ENCODE assay signal across 12 cellular contexts in genomic region chr16:73065617-73066313, GRCh38. TPM values are rescaled to one million over a fixed set of nuclear protein-coding genes. Genes with fewer than 3 reads are reported as not detected.
DNase-seq lines count a peak whose midpoint lies in the region; ATAC-seq and TF ChIP-seq lines count a peak whose summit lies in the region.
"Had no signal": no experiment of that assay in that cellular context is flagged by ENCODE, and none has a peak within 500 bp of the region (broad histone marks: within the 10 kb centered on the region; RNA-seq: fewer than 3 reads in every experiment).

No MANE protein-coding gene starts in this region.

- H4K91ac ChIP-seq in H9 (ENCODE audit: insufficient read length, low read depth, low read length) = no peak overlapping the region

- H3K4me1 ChIP-seq in H9 (ENCODE audit: insufficient read depth, low read length) (peaks cover 2% of the 10 kb centered on the region; the same call in 1 of the 2 replicates), gastrocnemius medialis (peaks cover 55 to 62% of the 10 kb centered on the region in 2 donors)

- no peak overlapping the region for H3T11ph ChIP-seq in H9 (ENCODE audit: low read length)

- H3K27me3 ChIP-seq in H9 (ENCODE audit: insufficient read depth, low read length) (peaks cover 82% of the 10 kb centered on the region), gastrocnemius medialis (peaks cover 0 to 25% (median 5%) of the 10 kb centered on the region in 3 donors)

- H3K9me3 Mint-ChIP-seq in H9 = peaks cover 0 to 4% of the 10 kb centered on the region in 2 experiments; a peak in 1 of 5 replicates
- no peaks in the 10 kb centered on the region for H3K9me3 Mint-ChIP-seq in dendritic cell treated with granulocyte-macrophage colony-stimulating factor and Interleukin-4, amounts not matched to agents 40 ng/mL and 50 ng/mL, for 4 days
- H3K9me3 Mint-ChIP-seq in activated T-helper 17 cell treated with anti-CD3 and anti-CD28 coated beads, Interleukin-2, amount 50 U/mL, for 72 hours = no peaks in the 10 kb centered on the region
- H3K9me3 Mint-ChIP-seq in T-helper 2 cell treated with Interferon-gamma antibody and Interleukin-4, amounts not matched to agents 5 μg/mL and 100 μg/mL, for 36 hours = no peaks in the 10 kb centered on the region
- H3K9me3 Mint-ChIP-seq: CD8-positive, alpha-beta T cell had no signal

- intact Hi-C loops in dendritic cell treated with granulocyte-macrophage colony-stimulating factor and Interleukin-4, amounts not matched to agents 40 ng/mL and 50 ng/mL, for 4 days (cut with micrococcal nuclease) = loop anchor here (5.0 kb wide), 1 partner anchor 87 kb away; no protein-coding TSS in a partner anchor
- intact Hi-C loops in left colon (cut with DNase I, micrococcal nuclease) = no loop called here
- intact Hi-C loops in gastrocnemius medialis (cut with DNase I; ENCODE audit: low total_unique reads) = no loop called here

- peaks cover 2% of the 10 kb centered on the region for H4K20me1 ChIP-seq in H9 (ENCODE audit: control insufficient read depth, insufficient read depth, insufficient read length)

- ATAC-seq in left colon (peak; percentile 41), gastrocnemius medialis (no peak), GM19395 (IDR thresholded peaks at IDR 0.05; ENCODE audit: unreplicated experiment) (no peak)
- ATAC-seq in activated T-helper 17 cell treated with anti-CD3 and anti-CD28 coated beads, Interleukin-2, amount 50 U/mL, for 72 hours (replicated peaks) = no peak
- ATAC-seq: CD8-positive, alpha-beta T cell had no signal

- no peak overlapping the region for H3K23ac ChIP-seq in H9 (ENCODE audit: insufficient read length, low read depth, low read length)

- no peak overlapping the region for H3K56ac ChIP-seq in H9 (ENCODE audit: insufficient read length, low read depth, low read length)

- no peak overlapping the region for H3K18ac ChIP-seq in H9 (ENCODE audit: insufficient read length, low read depth, low read length)

- no peak overlapping the region for H3K27ac Mint-ChIP-seq in H9
- peak overlapping the region; percentile 97 for H3K27ac Mint-ChIP-seq in dendritic cell treated with granulocyte-macrophage colony-stimulating factor and Interleukin-4, amounts not matched to agents 40 ng/mL and 50 ng/mL, for 4 days
- H3K27ac Mint-ChIP-seq in activated T-helper 17 cell treated with anti-CD3 and anti-CD28 coated beads, Interleukin-2, amount 50 U/mL, for 72 hours = no peak overlapping the region
- H3K27ac Mint-ChIP-seq in T-helper 2 cell treated with Interferon-gamma antibody and Interleukin-4, amounts not matched to agents 5 μg/mL and 100 μg/mL, for 36 hours = no peak overlapping the region
- H3K27ac Mint-ChIP-seq: CD8-positive, alpha-beta T cell had no signal

- H3K4me3 Mint-ChIP-seq in H9 = peak overlapping the region; percentile 37 to 74
- peak overlapping the region; percentile 51 for H3K4me3 Mint-ChIP-seq in dendritic cell treated with granulocyte-macrophage colony-stimulating factor and Interleukin-4, amounts not matched to agents 40 ng/mL and 50 ng/mL, for 4 days
- no peak overlapping the region for H3K4me3 Mint-ChIP-seq in activated T-helper 17 cell treated with anti-CD3 and anti-CD28 coated beads, Interleukin-2, amount 50 U/mL, for 72 hours
- no peak overlapping the region for H3K4me3 Mint-ChIP-seq in T-helper 2 cell treated with Interferon-gamma antibody and Interleukin-4, amounts not matched to agents 5 μg/mL and 100 μg/mL, for 36 hours
- H3K4me3 Mint-ChIP-seq: CD8-positive, alpha-beta T cell had no signal

- TF ChIP-seq POLR2A in gastrocnemius medialis (IDR thresholded peaks at IDR 0.05) = peak in 1 of 2 donors; percentile 30

- H2BK20ac ChIP-seq in H9 (ENCODE audit: low read depth, low read length, poor library complexity, severe bottlenecking) = no peak overlapping the region

- no peaks in the 10 kb centered on the region for H3K79me2 ChIP-seq in H9 (ENCODE audit: insufficient read depth, low read length)

- H3K27me3 Mint-ChIP-seq in H9 (ENCODE audit: low read depth) = peaks cover 100% of the 10 kb centered on the region
- peaks cover 53% of the 10 kb centered on the region for H3K27me3 Mint-ChIP-seq in dendritic cell treated with granulocyte-macrophage colony-stimulating factor and Interleukin-4, amounts not matched to agents 40 ng/mL and 50 ng/mL, for 4 days
- H3K27me3 Mint-ChIP-seq in activated T-helper 17 cell treated with anti-CD3 and anti-CD28 coated beads, Interleukin-2, amount 50 U/mL, for 72 hours = peaks cover 48% of the 10 kb centered on the region
- peaks cover 79% of the 10 kb centered on the region for H3K27me3 Mint-ChIP-seq in T-helper 2 cell treated with Interferon-gamma antibody and Interleukin-4, amounts not matched to agents 5 μg/mL and 100 μg/mL, for 36 hours (ENCODE audit: low read depth)

- no CpG with 5 or more reads among the region's 43 CpGs for WGBS in H9 (ENCODE audit: extremely low coverage, insufficient read length, low lambda C conversion rate)

- H3K4me3 ChIP-seq in gastrocnemius medialis = peak overlapping the region; percentile 40 to 44 (median 42)
- H3K4me3 ChIP-seq: SK-N-MC had no signal

- H2BK12ac ChIP-seq in H9 (ENCODE audit: insufficient read length, low read depth, low read length) = no peak overlapping the region

- no peak overlapping the region for H4K8ac ChIP-seq in H9 (replicated peaks; ENCODE audit: insufficient read length, low read depth, low read length)

- no peak overlapping the region for H3K9ac ChIP-seq in H9 (ENCODE audit: extremely low read depth, insufficient read length, low read length)

- peak overlapping the region; percentile 54 for H3K4me2 ChIP-seq in H9 (ENCODE audit: insufficient read depth, insufficient read length, low read length)

- no peaks in the 10 kb centered on the region for H3K36me3 ChIP-seq in gastrocnemius medialis

- H2BK120ac ChIP-seq in H9 (ENCODE audit: low read depth, low read length, poor library complexity, severe bottlenecking) = no peak overlapping the region

- no peaks in the 10 kb centered on the region for H3K9me3 ChIP-seq in H9 (ENCODE audit: control insufficient read depth, low read depth, low read length)
- H3K9me3 ChIP-seq in gastrocnemius medialis = no peaks in the 10 kb centered on the region

- H3K14ac ChIP-seq in H9 (ENCODE audit: insufficient read depth, low read length) = no peak overlapping the region

- H4K5ac ChIP-seq in H9 (ENCODE audit: insufficient read length, low read depth, low read length) = no peak overlapping the region

- H3K36me3 Mint-ChIP-seq in H9 (ENCODE audit: insufficient read depth in 1 of 3, low read depth in 3 of 3) = peaks cover 0 to 2% (median 0%) of the 10 kb centered on the region in 3 experiments; a peak in 2 of 7 replicates
- H3K36me3 Mint-ChIP-seq in dendritic cell treated with granulocyte-macrophage colony-stimulating factor and Interleukin-4, amounts not matched to agents 40 ng/mL and 50 ng/mL, for 4 days (ENCODE audit: low read depth) = no peaks in the 10 kb centered on the region
- H3K36me3 Mint-ChIP-seq in activated T-helper 17 cell treated with anti-CD3 and anti-CD28 coated beads, Interleukin-2, amount 50 U/mL, for 72 hours (ENCODE audit: low read depth) = no peaks in the 10 kb centered on the region
- no peaks in the 10 kb centered on the region for H3K36me3 Mint-ChIP-seq in T-helper 2 cell treated with Interferon-gamma antibody and Interleukin-4, amounts not matched to agents 5 μg/mL and 100 μg/mL, for 36 hours (ENCODE audit: low read depth)
- H3K36me3 Mint-ChIP-seq: CD8-positive, alpha-beta T cell had no signal

- in situ Hi-C loops in gastrocnemius medialis (cut with MboI; ENCODE audit: low sequenced_read_pairs in 4 of 4) = loop anchor here in 2 of 4 donors (25.0 kb wide), 1 partner anchor 228 kb away; no protein-coding TSS in a partner anchor

- H3K79me1 ChIP-seq in H9 (ENCODE audit: insufficient read depth, low read depth, low read length, poor library complexity, severe bottlenecking) = no peaks in the 10 kb centered on the region

- H2AK5ac ChIP-seq in H9 (ENCODE audit: insufficient read length, low read length) = no peak overlapping the region

- H3K4me1 Mint-ChIP-seq in H9 = peaks cover 46 to 66% of the 10 kb centered on the region in 2 experiments
- H3K4me1 Mint-ChIP-seq in dendritic cell treated with granulocyte-macrophage colony-stimulating factor and Interleukin-4, amounts not matched to agents 40 ng/mL and 50 ng/mL, for 4 days (ENCODE audit: low read depth) = peaks cover 85% of the 10 kb centered on the region
- H3K4me1 Mint-ChIP-seq in activated T-helper 17 cell treated with anti-CD3 and anti-CD28 coated beads, Interleukin-2, amount 50 U/mL, for 72 hours = peaks cover 5% of the 10 kb centered on the region
- no peaks in the 10 kb centered on the region for H3K4me1 Mint-ChIP-seq in T-helper 2 cell treated with Interferon-gamma antibody and Interleukin-4, amounts not matched to agents 5 μg/mL and 100 μg/mL, for 36 hours (ENCODE audit: low read depth)

- H2BK5ac ChIP-seq in H9 (ENCODE audit: insufficient read length, low read length) = no peak overlapping the region

- peaks cover 12% of the 10 kb centered on the region for H3K23me2 ChIP-seq in H9 (ENCODE audit: insufficient read length, low read depth, low read length, poor library complexity, severe bottlenecking)

- TF ChIP-seq CTCF in H9 (conservative IDR thresholded peaks at IDR 0.05) = no peak
- TF ChIP-seq CTCF in gastrocnemius medialis (IDR thresholded peaks at IDR 0.05 in 4 of 5, conservative IDR thresholded peaks at IDR 0.05 in 1 of 5) = no peak

- H2BK15ac ChIP-seq in H9 (ENCODE audit: low read depth, low read length) = no peak overlapping the region

- H3K4ac ChIP-seq in H9 (ENCODE audit: low read depth, low read length) = no peak overlapping the region

- peak; percentile 48 for DNase-seq in H9
- peak in 1 of 2 donors; percentile 54 for DNase-seq in left colon
- peak in 1 of 2 donors; percentile 66 for DNase-seq in gastrocnemius medialis
- no peak for DNase-seq in KG1 (lab: John Stamatoyannopoulos, UW)
- no peak for DNase-seq in T-helper 2 cell treated with Interferon-gamma antibody and Interleukin-4, amounts not matched to agents 5 μg/mL and 100 μg/mL, for 36 hours (ENCODE audit: low spot score)
- DNase-seq: CD8-positive, alpha-beta T cell; stimulated activated naive CD4-positive, alpha-beta T cell had no signal

- H3K27ac ChIP-seq in H9 (ENCODE audit: insufficient read length, low read depth, low read length) (no peak overlapping the region), gastrocnemius medialis (peak overlapping the region; percentile 89 to 99 (median 95))
- H3K27ac ChIP-seq: HL-60, SK-N-MC had no signal

- no peak overlapping the region for H2AFZ ChIP-seq in H9 (ENCODE audit: low read length)

RNA-seq across cellular contexts. Expression of gene ZFHX3, which starts 17.8 kb away (rescaled TPM):
- total RNA-seq in H9 (2021) (1.1 and 1.5 TPM in 2 replicates), left colon (10 to 100 TPM; 12.5 to 18.0 TPM), gastrocnemius medialis (10 to 100 TPM; 14.0 to 28.5 (median 27.3) TPM)
- under 1 TPM; 0.21 to 0.22 TPM for total RNA-seq in activated T-helper 17 cell treated with anti-CD3 and anti-CD28 coated beads, Interleukin-2, amount 50 U/mL, for 72 hours

Comparison
In these comparisons a context has a peak if more than half of its experiments do, and no peak if none do; other contexts are left out.
1. H3K4me3 Mint-ChIP-seq: peak in H9 (2 of 2) and dendritic cell treated with granulocyte-macrophage colony-stimulating factor and Interleukin-4, amounts not matched to agents 40 ng/mL and 50 ng/mL, for 4 days (single experiment); none in activated T-helper 17 cell treated with anti-CD3 and anti-CD28 coated beads, Interleukin-2, amount 50 U/mL, for 72 hours (single experiment) and T-helper 2 cell treated with Interferon-gamma antibody and Interleukin-4, amounts not matched to agents 5 μg/mL and 100 μg/mL, for 36 hours (single experiment).